In the genomic region with DNA sequence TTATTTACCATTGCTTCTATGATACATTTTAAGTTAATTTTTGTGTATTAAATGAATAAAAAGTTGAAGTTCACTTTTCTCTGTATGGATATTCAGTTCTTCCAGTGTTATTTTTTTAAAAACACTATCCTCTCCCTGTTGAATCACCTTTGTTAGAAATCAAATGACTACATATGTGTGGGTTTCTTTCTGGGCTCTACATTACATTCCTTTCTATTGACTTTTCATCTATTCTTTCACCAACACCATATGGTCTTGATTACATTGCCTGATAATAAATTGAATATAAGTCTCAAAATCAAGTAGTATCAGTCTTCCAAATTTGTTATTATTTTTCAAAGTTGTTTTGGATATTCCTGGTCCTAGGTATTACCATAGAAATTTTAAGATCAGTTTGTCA, we compare ENCODE assay signal across 20 cellular contexts. TPM values are rescaled to one million over a fixed set of nuclear protein-coding genes. Genes with fewer than 3 reads are reported as not detected.
A peak's percentile ranks its signal among the peaks of the same experiment; 100 is the strongest.
DNase-seq lines count a peak whose midpoint lies in the region; ATAC-seq and TF ChIP-seq lines count a peak whose summit lies in the region.
"Had no signal": no experiment of that assay in that cellular context is flagged by ENCODE, and none has a peak within 500 bp of the region (broad histone marks: within the 10 kb centered on the region; RNA-seq: fewer than 3 reads in every experiment).

No MANE protein-coding gene starts in this region.

- no peak for ATAC-seq in GM19395 (IDR thresholded peaks at IDR 0.05; ENCODE audit: unreplicated experiment)
- ATAC-seq: A549; activated naive CD8-positive, alpha-beta T cell treated with anti-CD3 and anti-CD28 coated beads, Interleukin-2, amount 50 U/mL, for 24 hours; activated T-helper 17 cell treated with anti-CD3 and anti-CD28 coated beads, Interleukin-2, amount 50 U/mL, for 72 hours; gastroesophageal sphincter; T-cell had no signal

- POLR2A ChIA-PET in AG04449 (lab: Yijun Ruan, JAX), result no interaction called here
- POLR2A ChIA-PET in RWPE1 (lab: Yijun Ruan, JAX; ENCODE audit: low non-redundant PET), result no interaction called here

- no peak overlapping the region for H3K27ac ChIP-seq in RWPE1
- H3K27ac ChIP-seq in suprapubic skin, result no peak overlapping the region
- H3K27ac ChIP-seq: A549, gastroesophageal sphincter, right atrium auricular region had no signal

- no peaks in the 10 kb centered on the region for H3K27me3 ChIP-seq in suprapubic skin
- H3K27me3 ChIP-seq: right atrium auricular region had no signal

- no peaks in the 10 kb centered on the region for H3K4me1 ChIP-seq in suprapubic skin
- H3K4me1 ChIP-seq: gastroesophageal sphincter, right atrium auricular region had no signal

- CTCF ChIA-PET in AG04449 (lab: Yijun Ruan, JAX), result no interaction called here
- CTCF ChIA-PET in RWPE1 (lab: Yijun Ruan, JAX), result no interaction called here

- TF ChIP-seq POLR2A in suprapubic skin (IDR thresholded peaks at IDR 0.05), result no peak

- H3K4me3 ChIP-seq in AG04449 (ENCODE audit: low read depth, low read length) (no peak overlapping the region), suprapubic skin (no peak overlapping the region)
- H3K4me3 ChIP-seq: A549, gastroesophageal sphincter, right atrium auricular region had no signal

- no peaks in the 10 kb centered on the region for H3K36me3 ChIP-seq in suprapubic skin
- H3K36me3 ChIP-seq: gastroesophageal sphincter, right atrium auricular region had no signal

- DNase-seq in AG04449 (ENCODE audit: low read depth, low spot score) (peak; percentile 21), GM03348 (ENCODE audit: low spot score) (peak; percentile 71), RWPE1 (ENCODE audit: low spot score) (peak; percentile 31), fibroblast of peridontal ligament (ENCODE audit: extremely low read depth) (peak; percentile 83), MV-4-11 (lab: John Stamatoyannopoulos, UW) (no peak), suprapubic skin (ENCODE audit: low spot score in 2 of 2) (no peak), midbrain (lab: John Stamatoyannopoulos, UW) (no peak)
- DNase-seq: activated CD4-positive, alpha-beta T cell treated with anti-CD3 and anti-CD28 coated beads for 48 hours; activated naive CD8-positive, alpha-beta T cell treated with anti-CD3 and anti-CD28 coated beads, Interleukin-2, amount 50 U/mL, for 24 hours; CD4-positive, alpha-beta T cell; H7; naive B cell; NCI-H510A treated with DMSO at 0.1 percent for 48 hours; NK-92 treated with Interleukin-12 subunit alpha and Interleukin-12 subunit beta, amount 100 ng/mL, for 24 hours; T-cell had no signal

- TF ChIP-seq CTCF in AG04449 (IDR thresholded peaks at IDR 0.05; ENCODE audit: insufficient read depth, low read length, missing control alignments) (no peak), RWPE1 (conservative IDR thresholded peaks at IDR 0.05; ENCODE audit: low read depth) (no peak), suprapubic skin (IDR thresholded peaks at IDR 0.05) (no peak)

- no peaks in the 10 kb centered on the region for H3K9me3 ChIP-seq in suprapubic skin
- H3K9me3 ChIP-seq: A549, gastroesophageal sphincter had no signal

- TF ChIP-seq EP300 in suprapubic skin (IDR thresholded peaks at IDR 0.05), result no peak

RNA-seq across cellular contexts. Expression of gene RASEF, which starts 7.3 kb away (rescaled TPM):
- 1 to 10 TPM; 3.4 to 6.2 (median 4.8) TPM for total RNA-seq in suprapubic skin
- total RNA-seq: activated T-helper 17 cell treated with anti-CD3 and anti-CD28 coated beads, Interleukin-2, amount 50 U/mL, for 72 hours; CD4-positive, alpha-beta T cell had no signal

Comparison
In these comparisons a context has a peak if more than half of its experiments do, and no peak if none do; other contexts are left out.
1. DNase-seq: peak in AG04449 (single experiment), GM03348 (single experiment), RWPE1 (single experiment) and fibroblast of peridontal ligament (single experiment); none in MV-4-11 (single experiment), suprapubic skin (0 of 2) and midbrain (single experiment).